1 cellular context compared by ENCODE assay signal in the genomic region with DNA sequence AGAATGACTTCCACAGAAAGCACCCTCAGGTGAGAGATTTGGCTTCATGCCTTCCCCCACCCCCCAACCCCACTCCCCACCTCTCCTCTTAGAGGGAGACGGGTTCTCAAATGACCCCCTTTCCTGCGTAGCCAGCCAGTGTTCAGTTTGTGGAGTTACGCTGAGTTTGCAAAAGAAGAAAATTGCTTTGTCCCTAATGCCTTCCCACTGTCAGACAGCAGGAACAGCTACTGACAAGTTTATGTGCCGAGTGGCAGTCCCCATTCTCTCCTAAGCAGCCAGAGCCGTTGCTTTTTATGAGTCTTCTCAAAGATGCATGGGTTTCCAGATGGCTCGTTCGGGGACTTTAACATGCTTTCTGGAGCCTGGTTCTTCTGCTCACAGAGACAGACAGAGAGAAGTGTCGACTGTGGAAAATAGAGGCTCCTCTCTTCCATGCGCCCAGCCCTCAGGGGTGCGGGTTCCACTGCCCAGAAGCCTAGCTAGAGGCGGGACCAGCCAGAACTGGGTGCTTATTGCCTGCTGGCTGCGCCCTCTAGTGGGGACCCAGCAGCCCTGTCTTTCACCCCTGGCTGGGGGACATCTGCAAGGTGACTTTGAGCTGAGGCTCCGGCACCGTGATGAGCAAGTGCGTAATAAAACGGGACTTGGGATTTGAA.
TF ChIP-seq lines count a peak whose summit lies in the region.

No MANE protein-coding gene starts in this region.

TF ChIP-seq in K562, 482 proteins besides CTCF, POLR2A, EP300 and RAD21 (continued from another document and continues in another):
- TF ChIP-seq ESRRA (IDR thresholded peaks at IDR 0.05; ENCODE audit: borderline replicate concordance, low read depth), result peak; percentile 97
- no peak for TF ChIP-seq FOXK2 (conservative IDR thresholded peaks at IDR 0.05 in 1 of 2, IDR thresholded peaks at IDR 0.05 in 1 of 2; ENCODE audit: low read depth in 2 of 2)
- TF ChIP-seq ZNF398 (CRISPR knock-in tag; IDR thresholded peaks at IDR 0.05), result no peak
- TF ChIP-seq, protein P1, sequence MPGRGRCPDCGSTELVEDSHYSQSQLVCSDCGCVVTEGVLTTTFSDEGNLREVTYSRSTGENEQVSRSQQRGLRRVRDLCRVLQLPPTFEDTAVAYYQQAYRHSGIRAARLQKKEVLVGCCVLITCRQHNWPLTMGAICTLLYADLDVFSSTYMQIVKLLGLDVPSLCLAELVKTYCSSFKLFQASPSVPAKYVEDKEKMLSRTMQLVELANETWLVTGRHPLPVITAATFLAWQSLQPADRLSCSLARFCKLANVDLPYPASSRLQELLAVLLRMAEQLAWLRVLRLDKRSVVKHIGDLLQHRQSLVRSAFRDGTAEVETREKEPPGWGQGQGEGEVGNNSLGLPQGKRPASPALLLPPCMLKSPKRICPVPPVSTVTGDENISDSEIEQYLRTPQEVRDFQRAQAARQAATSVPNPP (IDR thresholded peaks at IDR 0.05; ENCODE audit: borderline replicate concordance, insufficient read depth, insufficient read length), result no peak
- TF ChIP-seq ZC3H11A (IDR thresholded peaks at IDR 0.05; ENCODE audit: low read depth, low read length), result no peak
- TF ChIP-seq ID3 (CRISPR knock-in tag; IDR thresholded peaks at IDR 0.05), result no peak
- no peak for TF ChIP-seq ID3 (tag; IDR thresholded peaks at IDR 0.05)
- TF ChIP-seq HEY1 (CRISPR knock-in tag; IDR thresholded peaks at IDR 0.05; ENCODE audit: borderline replicate concordance), result no peak
- TF ChIP-seq NR2F6 (CRISPR knock-in tag; IDR thresholded peaks at IDR 0.05), result no peak
- TF ChIP-seq ZBED1 (IDR thresholded peaks at IDR 0.05), result 0 out of 2 replicates have a peak, but pooled peaks have one; percentile 22
- TF ChIP-seq LEF1 (IDR thresholded peaks at IDR 0.05), result no peak
- TF ChIP-seq RB1 (IDR thresholded peaks at IDR 0.05; ENCODE audit: low read depth), result peak; percentile 55; the same call in 1 of the 2 replicates
- peak; percentile 22; the same call in 1 of the 2 replicates for TF ChIP-seq ZNF316 (IDR thresholded peaks at IDR 0.05)
- TF ChIP-seq TFAP4 (CRISPR knock-in tag; IDR thresholded peaks at IDR 0.05; ENCODE audit: borderline replicate concordance), result no peak; the same call in 1 of the 2 replicates
- TF ChIP-seq, protein P2, sequence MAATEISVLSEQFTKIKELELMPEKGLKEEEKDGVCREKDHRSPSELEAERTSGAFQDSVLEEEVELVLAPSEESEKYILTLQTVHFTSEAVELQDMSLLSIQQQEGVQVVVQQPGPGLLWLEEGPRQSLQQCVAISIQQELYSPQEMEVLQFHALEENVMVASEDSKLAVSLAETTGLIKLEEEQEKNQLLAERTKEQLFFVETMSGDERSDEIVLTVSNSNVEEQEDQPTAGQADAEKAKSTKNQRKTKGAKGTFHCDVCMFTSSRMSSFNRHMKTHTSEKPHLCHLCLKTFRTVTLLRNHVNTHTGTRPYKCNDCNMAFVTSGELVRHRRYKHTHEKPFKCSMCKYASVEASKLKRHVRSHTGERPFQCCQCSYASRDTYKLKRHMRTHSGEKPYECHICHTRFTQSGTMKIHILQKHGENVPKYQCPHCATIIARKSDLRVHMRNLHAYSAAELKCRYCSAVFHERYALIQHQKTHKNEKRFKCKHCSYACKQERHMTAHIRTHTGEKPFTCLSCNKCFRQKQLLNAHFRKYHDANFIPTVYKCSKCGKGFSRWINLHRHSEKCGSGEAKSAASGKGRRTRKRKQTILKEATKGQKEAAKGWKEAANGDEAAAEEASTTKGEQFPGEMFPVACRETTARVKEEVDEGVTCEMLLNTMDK (IDR thresholded peaks at IDR 0.05; ENCODE audit: borderline replicate concordance, insufficient read depth, low read depth, low read length, poor library complexity, severe bottlenecking), result peak; percentile 71
- TF ChIP-seq, protein P3, sequence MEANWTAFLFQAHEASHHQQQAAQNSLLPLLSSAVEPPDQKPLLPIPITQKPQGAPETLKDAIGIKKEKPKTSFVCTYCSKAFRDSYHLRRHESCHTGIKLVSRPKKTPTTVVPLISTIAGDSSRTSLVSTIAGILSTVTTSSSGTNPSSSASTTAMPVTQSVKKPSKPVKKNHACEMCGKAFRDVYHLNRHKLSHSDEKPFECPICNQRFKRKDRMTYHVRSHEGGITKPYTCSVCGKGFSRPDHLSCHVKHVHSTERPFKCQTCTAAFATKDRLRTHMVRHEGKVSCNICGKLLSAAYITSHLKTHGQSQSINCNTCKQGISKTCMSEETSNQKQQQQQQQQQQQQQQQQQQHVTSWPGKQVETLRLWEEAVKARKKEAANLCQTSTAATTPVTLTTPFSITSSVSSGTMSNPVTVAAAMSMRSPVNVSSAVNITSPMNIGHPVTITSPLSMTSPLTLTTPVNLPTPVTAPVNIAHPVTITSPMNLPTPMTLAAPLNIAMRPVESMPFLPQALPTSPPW (CRISPR knock-in tag; IDR thresholded peaks at IDR 0.05), result no peak
- 0 out of 4 replicates have a peak, but pooled peaks of 1 of the 2 experiments have one; percentile 35 for TF ChIP-seq SRF (CRISPR knock-in tag; IDR thresholded peaks at IDR 0.05)
- no peak for TF ChIP-seq CCNT2 (IDR thresholded peaks at IDR 0.05; ENCODE audit: borderline replicate concordance, extremely low read depth, insufficient read length, low read depth, low read length)
- TF ChIP-seq KLF16 (IDR thresholded peaks at IDR 0.05), result peak; percentile 54; the same call in 1 of the 2 replicates
- 0 out of 2 replicates have a peak, but pooled peaks have one; percentile 36 for TF ChIP-seq CTBP1 (IDR thresholded peaks at IDR 0.05; ENCODE audit: borderline replicate concordance)
- TF ChIP-seq TCF7 (IDR thresholded peaks at IDR 0.05; ENCODE audit: borderline replicate concordance), result no peak
- TF ChIP-seq HNRNPLL (IDR thresholded peaks at IDR 0.05; ENCODE audit: low read depth, low read length, poor library complexity, severe bottlenecking), result no peak
- TF ChIP-seq, protein P4, sequence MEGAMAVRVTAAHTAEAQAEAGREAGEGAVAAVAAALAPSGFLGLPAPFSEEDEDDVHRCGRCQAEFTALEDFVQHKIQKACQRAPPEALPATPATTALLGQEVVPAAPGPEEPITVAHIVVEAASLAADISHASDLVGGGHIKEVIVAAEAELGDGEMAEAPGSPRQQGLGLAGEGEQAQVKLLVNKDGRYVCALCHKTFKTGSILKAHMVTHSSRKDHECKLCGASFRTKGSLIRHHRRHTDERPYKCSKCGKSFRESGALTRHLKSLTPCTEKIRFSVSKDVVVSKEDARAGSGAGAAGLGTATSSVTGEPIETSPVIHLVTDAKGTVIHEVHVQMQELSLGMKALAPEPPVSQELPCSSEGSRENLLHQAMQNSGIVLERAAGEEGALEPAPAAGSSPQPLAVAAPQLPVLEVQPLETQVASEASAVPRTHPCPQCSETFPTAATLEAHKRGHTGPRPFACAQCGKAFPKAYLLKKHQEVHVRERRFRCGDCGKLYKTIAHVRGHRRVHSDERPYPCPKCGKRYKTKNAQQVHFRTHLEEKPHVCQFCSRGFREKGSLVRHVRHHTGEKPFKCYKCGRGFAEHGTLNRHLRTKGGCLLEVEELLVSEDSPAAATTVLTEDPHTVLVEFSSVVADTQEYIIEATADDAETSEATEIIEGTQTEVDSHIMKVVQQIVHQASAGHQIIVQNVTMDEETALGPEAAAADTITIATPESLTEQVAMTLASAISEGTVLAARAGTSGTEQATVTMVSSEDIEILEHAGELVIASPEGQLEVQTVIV (CRISPR knock-in tag; IDR thresholded peaks at IDR 0.05; ENCODE audit: borderline replicate concordance), result no peak
- TF ChIP-seq EP400 (IDR thresholded peaks at IDR 0.05), result no peak
- TF ChIP-seq GATAD2B (IDR thresholded peaks at IDR 0.05; ENCODE audit: borderline replicate concordance), result no peak
- peak; percentile 56 for TF ChIP-seq DEAF1 (CRISPR knock-in tag; IDR thresholded peaks at IDR 0.05)
- no peak for TF ChIP-seq SOX6 (IDR thresholded peaks at IDR 0.05)
- no peak for TF ChIP-seq ZNF175 (CRISPR knock-in tag; IDR thresholded peaks at IDR 0.05; ENCODE audit: low read depth)
- TF ChIP-seq TCFL5 (CRISPR knock-in tag; conservative IDR thresholded peaks at IDR 0.05), result no peak
